10 cellular contexts compared by ENCODE assay signal in genomic region chr11:57787920-57788716, GRCh38. TPM values are rescaled to one million over a fixed set of nuclear protein-coding genes. Genes with fewer than 3 reads are reported as not detected.
DNase-seq lines count a peak whose midpoint lies in the region; FAIRE-seq and TF ChIP-seq lines count a peak whose summit lies in the region.
"Had no signal": no experiment of that assay in that cellular context is flagged by ENCODE, and none has a peak within 500 bp of the region (broad histone marks: within the 10 kb centered on the region; RNA-seq: fewer than 3 reads in every experiment).

No MANE protein-coding gene starts in this region.

- DNase-seq in GM18507 (ENCODE audit: extremely low spot score, insufficient read length, low read depth) = no peak
- DNase-seq in endodermal cell = peak; percentile 65
- DNase-seq in osteocyte (ENCODE audit: extremely low spot score, unreplicated experiment) = no peak
- no peak for DNase-seq in D341Med (ENCODE audit: low spot score)
- DNase-seq in COLO829 (ENCODE audit: low spot score) = no peak
- no peak for DNase-seq in activated naive CD4-positive, alpha-beta T cell (lab: John Stamatoyannopoulos, UW)
- DNase-seq in activated CD8-positive, alpha-beta memory T cell treated with anti-CD3 and anti-CD28 coated beads, Interleukin-2, amount 50 U/mL, for 4 hours = no peak
- DNase-seq: activated CD4-positive, alpha-beta T cell treated with anti-CD3 and anti-CD28 coated beads, Interleukin-2, amount 10 ng/mL, durations not matched to agents 7 days and 5 days had no signal

- H3K4me1 Mint-ChIP-seq in endodermal cell (peaks cover 50% of the 10 kb centered on the region), osteocyte (ENCODE audit: unreplicated experiment) (peaks cover 54% of the 10 kb centered on the region)

- H3K9ac ChIP-seq in HUES48 (ENCODE audit: low read depth, low read length) (no peak overlapping the region), endodermal cell (ENCODE audit: extremely low read depth, low read length, poor library complexity, severe bottlenecking) (no peak overlapping the region)

- peak overlapping the region; percentile 54 for H3K27ac ChIP-seq in HUES48 (ENCODE audit: low read depth, low read length)
- H3K27ac ChIP-seq in endodermal cell (ENCODE audit: low read depth, low read length) = peak overlapping the region; percentile 77

- WGBS in endodermal cell (ENCODE audit: insufficient coverage in 1 of 2, insufficient read length in 1 of 2), 2 experiments = 82 to 83% methylated on average over 4 to 6 of the region's 6 CpGs

- H3K9me3 Mint-ChIP-seq in endodermal cell = no peaks in the 10 kb centered on the region
- no peaks in the 10 kb centered on the region for H3K9me3 Mint-ChIP-seq in osteocyte (ENCODE audit: unreplicated experiment)
- H3K9me3 Mint-ChIP-seq: activated CD4-positive, alpha-beta T cell treated with anti-CD3 and anti-CD28 coated beads, Interleukin-2, amount 10 ng/mL, durations not matched to agents 7 days and 5 days had no signal

- peak overlapping the region; percentile 71 for H3K27ac Mint-ChIP-seq in endodermal cell
- H3K27ac Mint-ChIP-seq in osteocyte (ENCODE audit: unreplicated experiment) = peak overlapping the region; percentile 70
- H3K27ac Mint-ChIP-seq: activated CD4-positive, alpha-beta T cell treated with anti-CD3 and anti-CD28 coated beads, Interleukin-2, amount 10 ng/mL, durations not matched to agents 7 days and 5 days had no signal

- H3K9me3 ChIP-seq in HUES48 (ENCODE audit: control insufficient read depth, insufficient read depth, low read length) = no peaks in the 10 kb centered on the region
- H3K9me3 ChIP-seq in endodermal cell (ENCODE audit: control insufficient read depth, low read length) = no peaks in the 10 kb centered on the region

- H3K27me3 Mint-ChIP-seq in endodermal cell (ENCODE audit: insufficient read depth) (no peaks in the 10 kb centered on the region), osteocyte (ENCODE audit: unreplicated experiment) (no peaks in the 10 kb centered on the region)
- H3K27me3 Mint-ChIP-seq: activated CD4-positive, alpha-beta T cell treated with anti-CD3 and anti-CD28 coated beads, Interleukin-2, amount 10 ng/mL, durations not matched to agents 7 days and 5 days had no signal

- H3K4me3 ChIP-seq in HUES48 (ENCODE audit: low read depth, low read length) (no peak overlapping the region), endodermal cell (ENCODE audit: low read length) (no peak overlapping the region)

- FAIRE-seq in GM18507 (lab: Jason Lieb, UNC) = peak; percentile 74

- peaks cover 37% of the 10 kb centered on the region for H3K36me3 Mint-ChIP-seq in endodermal cell (ENCODE audit: low read depth)
- H3K36me3 Mint-ChIP-seq in osteocyte (ENCODE audit: unreplicated experiment) = peaks cover 14% of the 10 kb centered on the region

- TF ChIP-seq CTCF in endodermal cell (conservative IDR thresholded peaks at IDR 0.05) = no peak
- TF ChIP-seq CTCF in osteocyte (IDR thresholded peaks at IDR 0.05) = no peak

- H3K27me3 ChIP-seq in HUES48 (ENCODE audit: control insufficient read depth, insufficient read depth, low read length) (no peaks in the 10 kb centered on the region), endodermal cell (ENCODE audit: control insufficient read depth, insufficient read depth, low read length, poor library complexity, severe bottlenecking) (no peaks in the 10 kb centered on the region)

- H3K4me3 Mint-ChIP-seq in endodermal cell (no peak overlapping the region), osteocyte (ENCODE audit: unreplicated experiment) (no peak overlapping the region)
- H3K4me3 Mint-ChIP-seq: activated CD4-positive, alpha-beta T cell treated with anti-CD3 and anti-CD28 coated beads, Interleukin-2, amount 10 ng/mL, durations not matched to agents 7 days and 5 days had no signal

- peaks cover 25% of the 10 kb centered on the region for H3K4me1 ChIP-seq in HUES48 (ENCODE audit: control insufficient read depth, insufficient read depth, low read length)
- peaks cover 5% of the 10 kb centered on the region for H3K4me1 ChIP-seq in endodermal cell (ENCODE audit: control insufficient read depth, insufficient read depth, low read length)

- H3K36me3 ChIP-seq in HUES48 (ENCODE audit: control insufficient read depth, insufficient read depth, low read length) (peaks cover 18% of the 10 kb centered on the region), endodermal cell (ENCODE audit: control insufficient read depth, insufficient read depth, low read length) (peaks cover 31% of the 10 kb centered on the region)

RNA-seq across cellular contexts. Expression of gene CTNND1, which starts 26.5 kb away (rescaled TPM):
- 100 to 1,000 TPM; 190 to 216 TPM for total RNA-seq in endodermal cell
- 144 TPM for polyA plus RNA-seq in endodermal cell (2013, experiment 1 of 2)
- 136 TPM for polyA plus RNA-seq in endodermal cell (2013, experiment 2 of 2)
- 181 and 183 TPM in 2 replicates for total RNA-seq in osteocyte

RNA-seq across cellular contexts. Expression of gene BTBD18, which starts 36.5 kb away (rescaled TPM):
- total RNA-seq in endodermal cell = not detected
- not detected for polyA plus RNA-seq in endodermal cell (2013, experiment 1 of 2)
- polyA plus RNA-seq in endodermal cell (2013, experiment 2 of 2) = not detected
- not detected in 2 replicates for total RNA-seq in osteocyte
- total RNA-seq: activated CD4-positive, alpha-beta T cell treated with anti-CD3 and anti-CD28 coated beads, Interleukin-2, amount 10 ng/mL, durations not matched to agents 7 days and 5 days; kidney epithelial cell had no signal

RNA-seq across cellular contexts. Expression of gene SELENOH, which starts 46.8 kb away (rescaled TPM):
- total RNA-seq in endodermal cell = 100 to 1,000 TPM; 213 to 226 TPM
- polyA plus RNA-seq in endodermal cell (2013, experiment 1 of 2) = 154 TPM
- 152 TPM for polyA plus RNA-seq in endodermal cell (2013, experiment 2 of 2)
- 103 and 122 TPM in 2 replicates for total RNA-seq in osteocyte
